Comparison of ENCODE assay signal across 32 cellular contexts in the genomic region with DNA sequence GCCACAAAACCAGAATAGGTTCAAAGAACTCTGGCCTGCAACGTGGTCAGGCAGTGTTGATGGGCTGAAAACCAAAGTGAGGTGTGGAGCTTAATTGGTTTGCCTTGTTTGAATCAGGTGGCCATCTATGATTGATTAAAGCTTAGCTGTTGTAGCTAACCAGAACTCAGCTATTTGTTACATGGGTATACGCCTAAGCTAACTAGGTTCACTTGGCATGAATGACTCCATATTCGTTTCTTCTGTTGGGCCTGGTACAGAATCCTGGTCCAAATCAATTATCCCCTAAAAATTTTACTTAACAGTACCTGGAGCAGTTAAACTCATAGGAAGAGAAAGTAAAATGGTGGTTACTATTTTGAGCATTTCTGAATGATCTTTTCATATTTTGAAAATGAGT. TPM values are rescaled to one million over a fixed set of nuclear protein-coding genes. Genes with fewer than 3 reads are reported as not detected.
"Had no signal": no experiment of that assay in that cellular context is flagged by ENCODE, and none has a peak within 500 bp of the region (broad histone marks: within the 10 kb centered on the region; RNA-seq: fewer than 3 reads in every experiment).

No MANE protein-coding gene starts in this region.

- FAIRE-seq: bronchial epithelial cell, TTC549 had no signal

- H3K27ac ChIP-seq: ascending aorta, cardiac muscle cell, VCaP had no signal

- H3K36me3 ChIP-seq: ascending aorta, cardiac muscle cell had no signal

- H3K27me3 ChIP-seq: ascending aorta, cardiac muscle cell had no signal

- DNase-seq: activated B cell treated with CpG ODN at 0.5 μM for 24 hours; activated CD4-positive, alpha-beta memory T cell treated with anti-CD3 and anti-CD28 coated beads for 36 hours; activated CD4-positive, alpha-beta T cell treated with anti-CD3 and anti-CD28 coated beads for 4 hours; activated CD4-positive, alpha-beta T cell treated with anti-CD3 and anti-CD28 coated beads, Interleukin-2, amount 10 ng/mL, durations not matched to agents 24 days and 14 days; activated CD4-positive, alpha-beta T cell treated with anti-CD3 and anti-CD28 coated beads, Interleukin-2, amount 50 U/mL, for 1 hour; activated CD4-positive, alpha-beta T cell treated with anti-CD3 and anti-CD28 coated beads, Interleukin-2, amount 50 U/mL, for 4 hours; activated CD4-positive, CD25-positive, alpha-beta regulatory T cell treated with anti-CD3 and anti-CD28 coated beads, Interleukin-2, amount 50 U/mL, for 72 hours; activated CD8-positive, alpha-beta memory T cell treated with anti-CD3 and anti-CD28 coated beads, Interleukin-2, amount 50 U/mL, for 4 hours; activated CD8-positive, alpha-beta T cell treated with anti-CD3 and anti-CD28 coated beads for 36 hours; activated effector memory CD4-positive, alpha-beta T cell treated with Interleukin-2 at 50 U/mL for 16 hours; activated gamma-delta T cell; activated naive CD4-positive, alpha-beta T cell treated with anti-CD3 and anti-CD28 coated beads, Interleukin-2, amount 10 ng/mL, durations not matched to agents 7 days and 5 days; activated naive CD4-positive, alpha-beta T cell treated with Interleukin-2 at 50 U/mL for 16 hours; activated naive CD8-positive, alpha-beta T cell treated with anti-CD3 and anti-CD28 coated beads, Interleukin-2, amount 10 ng/mL, durations not matched to agents 7 days and 5 days; activated naive CD8-positive, alpha-beta T cell treated with anti-CD3 and anti-CD28 coated beads, Interleukin-2, amount 50 U/mL, for 24 hours; activated T-cell treated with anti-CD3 and anti-CD28 coated beads for 4 hours; activated T-cell treated with anti-CD3 and anti-CD28 coated beads, Interleukin-2, amount 50 U/mL, for 1 hour; activated T-cell treated with anti-CD3 and anti-CD28 coated beads, Interleukin-2, amount 50 U/mL, for 4 hours; activated T-cell treated with anti-CD3 and anti-CD28 coated beads, Interleukin-2, amount 50 U/mL, for 72 hours; amygdala; anterior cingulate cortex; caudate nucleus; cerebellar nuclear complex; T-helper 1 cell; T-helper 2 cell; T-helper 9 cell had no signal

- H3K9me3 ChIP-seq: ascending aorta had no signal

- H3K4me3 ChIP-seq: ascending aorta, cardiac muscle cell had no signal

- ATAC-seq: activated CD8-positive, alpha-beta T cell treated with anti-CD3 and anti-CD28 coated beads for 36 hours; activated naive CD8-positive, alpha-beta T cell treated with anti-CD3 and anti-CD28 coated beads, Interleukin-2, amount 50 U/mL, for 24 hours; activated T-cell treated with anti-CD3 and anti-CD28 coated beads, Interleukin-2, amount 50 U/mL, for 4 hours; activated T-cell treated with anti-CD3 and anti-CD28 coated beads, Interleukin-2, amount 50 U/mL, for 72 hours; activated T-helper 17 cell treated with anti-CD3 and anti-CD28 coated beads, Interleukin-2, amount 50 U/mL, for 72 hours had no signal

RNA-seq across cellular contexts. Expression of a gene that starts 7.7 kb away (rescaled TPM):
- total RNA-seq: ascending aorta had no signal

RNA-seq across cellular contexts. Expression of a gene that starts 34.2 kb away (rescaled TPM):
- total RNA-seq: activated B cell treated with CpG ODN at 0.5 μM for 24 hours; activated CD4-positive, alpha-beta T cell treated with anti-CD3 and anti-CD28 coated beads, Interleukin-2, amount 10 ng/mL, durations not matched to agents 24 days and 14 days; activated CD8-positive, alpha-beta T cell treated with anti-CD3 and anti-CD28 coated beads for 36 hours; activated naive CD8-positive, alpha-beta T cell treated with anti-CD3 and anti-CD28 coated beads, Interleukin-2, amount 10 ng/mL, durations not matched to agents 7 days and 5 days; activated T-cell treated with anti-CD3 and anti-CD28 coated beads, Interleukin-2, amount 50 U/mL, for 4 hours; activated T-cell treated with anti-CD3 and anti-CD28 coated beads, Interleukin-2, amount 50 U/mL, for 72 hours; activated T-helper 17 cell treated with anti-CD3 and anti-CD28 coated beads, Interleukin-2, amount 50 U/mL, for 72 hours; ascending aorta had no signal
